In genomic region chr1:25431495-25432363, GRCh38 we compare ENCODE assay signal across 8 cellular contexts. TPM values are rescaled to one million over a fixed set of nuclear protein-coding genes. Genes with fewer than 3 reads are reported as not detected.
DNase-seq lines count a peak whose midpoint lies in the region; TF ChIP-seq lines count a peak whose summit lies in the region.

No MANE protein-coding gene starts in this region.

- no peak for TF ChIP-seq CTCF in WERI-Rb-1 (IDR thresholded peaks at IDR 0.05; ENCODE audit: low read depth, low read length)
- TF ChIP-seq CTCF in fibroblast of mammary gland (conservative IDR thresholded peaks at IDR 0.05; ENCODE audit: control insufficient read depth, insufficient read depth, low read depth, low read length) = no peak
- TF ChIP-seq CTCF in ovary (IDR thresholded peaks at IDR 0.05) = no peak

- peak; percentile 6 for DNase-seq in NCI-H1694 (lab: John Stamatoyannopoulos, UW)
- no peak for DNase-seq in NCI-H1694 treated with DMSO at 0.1 percent for 48 hours (lab: John Stamatoyannopoulos, UW)
- peak; percentile 9 for DNase-seq in WERI-Rb-1
- DNase-seq in fibroblast of mammary gland (ENCODE audit: low read depth) = no peak
- DNase-seq in ovary = peak; percentile 49 to 71 (median 63)
- DNase-seq in NCI-H2081 (lab: John Stamatoyannopoulos, UW) = no peak
- DNase-seq in AML-193 (lab: John Stamatoyannopoulos, UW) = no peak
- no peak for DNase-seq in NOMO-1 treated with dmso at 0.1 percent for 144 hours (lab: John Stamatoyannopoulos, UW; ENCODE audit: unreplicated experiment)

- TF ChIP-seq POLR2A in ovary (IDR thresholded peaks at IDR 0.05) = no peak

- H3K36me3 ChIP-seq in WERI-Rb-1 (peaks cover 15% of the 10 kb centered on the region), ovary (no peaks in the 10 kb centered on the region)

- no peak for TF ChIP-seq EP300 in ovary (IDR thresholded peaks at IDR 0.05)

- WGBS in ovary, 3 donors = 0 to 1% (median 1%) methylated on average over 12 to 23 of the region's 23 CpGs

- no peaks in the 10 kb centered on the region for H3K9me3 ChIP-seq in WERI-Rb-1 (ENCODE audit: severe bottlenecking)
- H3K9me3 ChIP-seq in ovary = no peaks in the 10 kb centered on the region

- peak overlapping the region; percentile 97 for H3K27ac ChIP-seq in WERI-Rb-1
- peak overlapping the region; percentile 73 to 95 for H3K27ac ChIP-seq in ovary

- H3K27me3 ChIP-seq in WERI-Rb-1 (ENCODE audit: insufficient read depth, low read depth, severe bottlenecking) = no peaks in the 10 kb centered on the region
- H3K27me3 ChIP-seq in ovary = no peaks in the 10 kb centered on the region

- H3K4me3 ChIP-seq in WERI-Rb-1 (ENCODE audit: low read depth, low read length) (peak overlapping the region; percentile 96), fibroblast of mammary gland (ENCODE audit: control insufficient read depth, low read depth, low read length) (peak overlapping the region; percentile 74), ovary (peak overlapping the region; percentile 96)

- intact Hi-C loops in ovary (cut with DNase I) = no loop called here

- peaks cover 3% of the 10 kb centered on the region for H3K4me1 ChIP-seq in ovary (ENCODE audit: insufficient read depth)

RNA-seq across cellular contexts. Expression of gene MACO1, which starts 1.0 kb away (rescaled TPM):
- 10 to 100 TPM; 14.1 to 26.8 (median 23.4) TPM for total RNA-seq in ovary
- 10 to 100 TPM; 14.5 to 30.4 TPM for polyA plus RNA-seq in ovary

RNA-seq across cellular contexts. Expression of gene RHCE, which starts 11.1 kb away (rescaled TPM):
- total RNA-seq in ovary = under 1 TPM in 6 of 7 donors, not detected in 1; 0.27 to 0.83 (median 0.53) TPM
- polyA plus RNA-seq in ovary = under 1 TPM; 0.21 to 0.62 TPM

Comparison
In these comparisons a context has a peak if more than half of its experiments do, and no peak if none do; other contexts are left out.
1. DNase-seq: peak in NCI-H1694 (single experiment), WERI-Rb-1 (single experiment) and ovary (5 of 5); none in NCI-H1694 treated with DMSO at 0.1 percent for 48 hours (single experiment), fibroblast of mammary gland (single experiment), NCI-H2081 (0 of 2), AML-193 (0 of 2) and NOMO-1 treated with dmso at 0.1 percent for 144 hours (single experiment).
2. Peak in every context shown above with its lines, with median percentiles within 50 percentile points of each other: H3K4me3 ChIP-seq.